In the genomic region with DNA sequence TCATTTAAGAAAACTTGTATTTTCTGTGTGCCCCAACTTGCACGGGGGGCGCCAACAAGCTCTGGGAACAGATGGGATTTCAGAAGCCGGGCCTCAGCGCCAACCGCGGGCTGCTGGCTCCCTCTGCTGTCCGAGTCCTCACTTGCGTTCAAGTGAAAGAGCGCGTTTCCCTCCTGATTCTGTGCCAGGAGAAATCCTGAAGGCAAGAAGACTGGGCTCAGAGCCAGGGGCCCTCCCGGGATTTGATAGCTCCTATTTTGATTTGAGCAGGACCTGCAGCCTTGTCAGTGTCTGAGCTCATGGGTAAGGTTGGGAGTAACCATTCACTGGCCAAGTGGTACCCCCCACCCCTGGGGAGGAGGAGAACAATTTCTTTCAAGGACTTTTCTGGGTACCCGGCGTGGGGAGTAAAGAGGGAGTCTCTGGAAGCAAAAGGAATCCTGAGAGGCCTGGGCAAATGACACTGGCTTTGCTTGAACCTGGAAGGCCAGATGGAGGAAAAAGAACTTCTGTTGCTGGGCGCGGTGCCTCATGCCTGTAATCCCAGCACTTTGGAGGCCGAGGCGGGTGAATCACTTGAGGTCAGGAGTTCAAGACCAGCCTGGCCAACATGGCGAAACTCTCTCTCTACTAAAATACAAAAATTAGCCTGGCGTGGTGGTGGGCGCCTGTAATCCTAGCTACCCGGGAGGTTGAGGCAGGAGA, we compare ENCODE assay signal across 8 cellular contexts.
DNase-seq lines count a peak whose midpoint lies in the region; ATAC-seq and TF ChIP-seq lines count a peak whose summit lies in the region.

No MANE protein-coding gene starts in this region.

- intact Hi-C loops in left ventricle myocardium inferior (cut with micrococcal nuclease) (loop anchor here (5.0 kb wide), 1 partner anchor 616 kb away; no protein-coding TSS in a partner anchor), aorta (cut with DNase I) (loop anchor here (1.0 to 5.0 kb wide), 4 partner anchors 431 to 615 kb away; partner anchors contain the start of gene SIPA1L1 (in 2 of the 2))

- 27 to 28% methylated on average over 21 of the region's 21 CpGs for WGBS in aorta, 2 donors

- peak overlapping the region; percentile 53 for H3K27ac ChIP-seq in left ventricle myocardium inferior (replicated peaks)
- H3K27ac ChIP-seq in rectal smooth muscle tissue (ENCODE audit: low read depth, low read length), result no peak overlapping the region
- no peak overlapping the region for H3K27ac ChIP-seq in aorta (ENCODE audit: low read depth in 1 of 2, low read length in 2 of 2)

- H3K27me3 ChIP-seq in left ventricle myocardium inferior (ENCODE audit: low read depth), result no peaks in the 10 kb centered on the region
- no peaks in the 10 kb centered on the region for H3K27me3 ChIP-seq in rectal smooth muscle tissue (ENCODE audit: control insufficient read depth, insufficient read depth, low read length)
- H3K27me3 ChIP-seq in aorta (ENCODE audit: control insufficient read depth in 1 of 2, insufficient read depth in 2 of 2, low read length in 1 of 2), result no peaks in the 10 kb centered on the region

- H3K4me3 ChIP-seq in left ventricle myocardium inferior, result no peak overlapping the region
- H3K4me3 ChIP-seq in rectal smooth muscle tissue (ENCODE audit: low read length), result peak overlapping the region; percentile 34
- no peak overlapping the region for H3K4me3 ChIP-seq in aorta (ENCODE audit: low read length in 2 of 2)

- peaks cover 10% of the 10 kb centered on the region for H3K9me3 ChIP-seq in left ventricle myocardium inferior (replicated peaks)
- peaks cover 3% of the 10 kb centered on the region for H3K9me3 ChIP-seq in aorta (ENCODE audit: control insufficient read depth, low read length)

- H3K4me1 ChIP-seq in left ventricle myocardium inferior, result peaks cover 9% of the 10 kb centered on the region
- no peaks in the 10 kb centered on the region for H3K4me1 ChIP-seq in rectal smooth muscle tissue (ENCODE audit: control insufficient read depth, insufficient read depth, low read length)
- no peaks in the 10 kb centered on the region for H3K4me1 ChIP-seq in aorta (ENCODE audit: control insufficient read depth in 1 of 2, insufficient read depth in 2 of 2, low read length in 2 of 2)

- H3K36me3 ChIP-seq in left ventricle myocardium inferior, result no peaks in the 10 kb centered on the region
- H3K36me3 ChIP-seq in rectal smooth muscle tissue (ENCODE audit: control insufficient read depth, insufficient read depth, low read length), result no peaks in the 10 kb centered on the region
- no peaks in the 10 kb centered on the region for H3K36me3 ChIP-seq in aorta (ENCODE audit: control insufficient read depth in 1 of 2, insufficient read depth in 2 of 2, low read length in 1 of 2)

- ATAC-seq in aorta (ENCODE audit: low FRiP score), result peak; percentile 92
- ATAC-seq in HG02884 (IDR thresholded peaks at IDR 0.05; ENCODE audit: unreplicated experiment), result no peak

- TF ChIP-seq CTCF in GM12874 (IDR thresholded peaks at IDR 0.05; ENCODE audit: insufficient read depth, low read depth, low read length) (peak; percentile 92), left ventricle myocardium inferior (IDR thresholded peaks at IDR 0.05; ENCODE audit: borderline replicate concordance) (peak; percentile 95)

- DNase-seq in NCI-H146 treated with DMSO at 0.1 percent for 48 hours (lab: John Stamatoyannopoulos, UW; ENCODE audit: unreplicated experiment), result peak; percentile 22
- peak; percentile 56 for DNase-seq in T follicular helper cell (ENCODE audit: low read depth)
- peak; percentile 87 for DNase-seq in amniotic stem cell (lab: John Stamatoyannopoulos, UW)
- DNase-seq in left ventricle myocardium inferior, result peak; percentile 91
- peak; percentile 92 to 96 for DNase-seq in aorta

- H3K9ac ChIP-seq in rectal smooth muscle tissue (ENCODE audit: low read length), result no peak overlapping the region

Comparison
In these comparisons a context has a peak if more than half of its experiments do, and no peak if none do; other contexts are left out.
1. DNase-seq: peak in every context shown above with its lines; median percentile 94 in aorta; 91 in left ventricle myocardium inferior; 87 in amniotic stem cell; 56 in T follicular helper cell; 22 in NCI-H146 treated with DMSO at 0.1 percent for 48 hours.